Comparison of ENCODE assay signal across 8 cellular contexts in genomic region chr4:83074086-83074704, GRCh38. TPM values are rescaled to one million over a fixed set of nuclear protein-coding genes. Genes with fewer than 3 reads are reported as not detected.
DNase-seq lines count a peak whose midpoint lies in the region; ATAC-seq and TF ChIP-seq lines count a peak whose summit lies in the region.

No MANE protein-coding gene starts in this region.

- DNase-seq in DMS79 treated with DMSO at 0.1 percent for 48 hours (lab: John Stamatoyannopoulos, UW) (peak; percentile 28), NOMO-1 treated with dmso at 0.1 percent for 144 hours (lab: John Stamatoyannopoulos, UW; ENCODE audit: unreplicated experiment) (peak; percentile 76), foreskin fibroblast (peak; percentile 74 to 89), pons (ENCODE audit: low spot score) (peak; percentile 86)
- peak; percentile 66 for DNase-seq in activated T-helper 1 cell treated with anti-CD3 and anti-CD28 coated beads, Interleukin-12 subunit alpha, Interleukin-12 subunit beta, Interleukin-2, Interleukin-4 antibody, amounts not matched to agents 30 ng/mL and 10 ng/mL and 1 ng/mL, durations not matched to agents 14 hours and 24 hours and 36 hours (ENCODE audit: low spot score)

- peaks cover 32% of the 10 kb centered on the region for H3K36me3 Mint-ChIP-seq in activated T-helper 1 cell treated with anti-CD3 and anti-CD28 coated beads, Interleukin-12 subunit alpha, Interleukin-12 subunit beta, Interleukin-2, Interleukin-4 antibody, amounts not matched to agents 30 ng/mL and 10 ng/mL and 1 ng/mL, durations not matched to agents 14 hours and 24 hours and 36 hours (ENCODE audit: low read depth)

- ATAC-seq in GM19468 (IDR thresholded peaks at IDR 0.05; ENCODE audit: extremely low read depth, unreplicated experiment) (peak; percentile 55), HG03565 (IDR thresholded peaks at IDR 0.05; ENCODE audit: unreplicated experiment) (peak; percentile 83), GM19328 (IDR thresholded peaks at IDR 0.05; ENCODE audit: unreplicated experiment) (no peak)

- no peak overlapping the region for H3K4me3 Mint-ChIP-seq in activated T-helper 1 cell treated with anti-CD3 and anti-CD28 coated beads, Interleukin-12 subunit alpha, Interleukin-12 subunit beta, Interleukin-2, Interleukin-4 antibody, amounts not matched to agents 30 ng/mL and 10 ng/mL and 1 ng/mL, durations not matched to agents 14 hours and 24 hours and 36 hours

- no peaks in the 10 kb centered on the region for H3K9me3 Mint-ChIP-seq in activated T-helper 1 cell treated with anti-CD3 and anti-CD28 coated beads, Interleukin-12 subunit alpha, Interleukin-12 subunit beta, Interleukin-2, Interleukin-4 antibody, amounts not matched to agents 30 ng/mL and 10 ng/mL and 1 ng/mL, durations not matched to agents 14 hours and 24 hours and 36 hours

- peak; percentile 70 for TF ChIP-seq CTCF in foreskin fibroblast (IDR thresholded peaks at IDR 0.05; ENCODE audit: low read depth, low read length)

- no peaks in the 10 kb centered on the region for H3K27me3 Mint-ChIP-seq in activated T-helper 1 cell treated with anti-CD3 and anti-CD28 coated beads, Interleukin-12 subunit alpha, Interleukin-12 subunit beta, Interleukin-2, Interleukin-4 antibody, amounts not matched to agents 30 ng/mL and 10 ng/mL and 1 ng/mL, durations not matched to agents 14 hours and 24 hours and 36 hours (ENCODE audit: insufficient read depth)

- intact Hi-C loops in activated T-helper 1 cell treated with anti-CD3 and anti-CD28 coated beads, Interleukin-12 subunit alpha, Interleukin-12 subunit beta, Interleukin-2, Interleukin-4 antibody, amounts not matched to agents 30 ng/mL and 10 ng/mL and 1 ng/mL, durations not matched to agents 14 hours and 24 hours and 36 hours (cut with micrococcal nuclease): loop anchor here (1.0 to 10.0 kb wide), 15 partner anchors 23 to 381 kb away; partner anchors contain the start of genes COPS4, HELQ, MRPS18C and PLAC8

- peak overlapping the region; percentile 19 for H3K27ac Mint-ChIP-seq in activated T-helper 1 cell treated with anti-CD3 and anti-CD28 coated beads, Interleukin-12 subunit alpha, Interleukin-12 subunit beta, Interleukin-2, Interleukin-4 antibody, amounts not matched to agents 30 ng/mL and 10 ng/mL and 1 ng/mL, durations not matched to agents 14 hours and 24 hours and 36 hours

- peaks cover 29% of the 10 kb centered on the region for H3K4me1 Mint-ChIP-seq in activated T-helper 1 cell treated with anti-CD3 and anti-CD28 coated beads, Interleukin-12 subunit alpha, Interleukin-12 subunit beta, Interleukin-2, Interleukin-4 antibody, amounts not matched to agents 30 ng/mL and 10 ng/mL and 1 ng/mL, durations not matched to agents 14 hours and 24 hours and 36 hours (ENCODE audit: low read depth)

- H3K4me3 ChIP-seq in foreskin fibroblast (ENCODE audit: low read depth in 1 of 2, low read length in 2 of 2): no peak overlapping the region

RNA-seq across cellular contexts. Expression of gene COPS4, which starts 39.2 kb away (rescaled TPM):
- 35.8 and 38.8 TPM in 2 replicates for total RNA-seq in activated T-helper 1 cell treated with anti-CD3 and anti-CD28 coated beads, Interleukin-12 subunit alpha, Interleukin-12 subunit beta, Interleukin-2, Interleukin-4 antibody, amounts not matched to agents 30 ng/mL and 10 ng/mL and 1 ng/mL, durations not matched to agents 14 hours and 24 hours and 36 hours

RNA-seq across cellular contexts. Expression of gene PLAC8, which starts 40.3 kb away (rescaled TPM):
- 35.5 and 41.9 TPM in 2 replicates for total RNA-seq in activated T-helper 1 cell treated with anti-CD3 and anti-CD28 coated beads, Interleukin-12 subunit alpha, Interleukin-12 subunit beta, Interleukin-2, Interleukin-4 antibody, amounts not matched to agents 30 ng/mL and 10 ng/mL and 1 ng/mL, durations not matched to agents 14 hours and 24 hours and 36 hours

Comparison
In these comparisons a context has a peak if more than half of its experiments do, and no peak if none do; other contexts are left out.
1. DNase-seq: peak in every context shown above with its lines; median percentile 86 in pons; 82 in foreskin fibroblast; 76 in NOMO-1 treated with dmso at 0.1 percent for 144 hours; 66 in activated T-helper 1 cell treated with anti-CD3 and anti-CD28 coated beads, Interleukin-12 subunit alpha, Interleukin-12 subunit beta, Interleukin-2, Interleukin-4 antibody, amounts not matched to agents 30 ng/mL and 10 ng/mL and 1 ng/mL, durations not matched to agents 14 hours and 24 hours and 36 hours; 28 in DMS79 treated with DMSO at 0.1 percent for 48 hours.